8 cellular contexts compared by ENCODE assay signal in the genomic region with DNA sequence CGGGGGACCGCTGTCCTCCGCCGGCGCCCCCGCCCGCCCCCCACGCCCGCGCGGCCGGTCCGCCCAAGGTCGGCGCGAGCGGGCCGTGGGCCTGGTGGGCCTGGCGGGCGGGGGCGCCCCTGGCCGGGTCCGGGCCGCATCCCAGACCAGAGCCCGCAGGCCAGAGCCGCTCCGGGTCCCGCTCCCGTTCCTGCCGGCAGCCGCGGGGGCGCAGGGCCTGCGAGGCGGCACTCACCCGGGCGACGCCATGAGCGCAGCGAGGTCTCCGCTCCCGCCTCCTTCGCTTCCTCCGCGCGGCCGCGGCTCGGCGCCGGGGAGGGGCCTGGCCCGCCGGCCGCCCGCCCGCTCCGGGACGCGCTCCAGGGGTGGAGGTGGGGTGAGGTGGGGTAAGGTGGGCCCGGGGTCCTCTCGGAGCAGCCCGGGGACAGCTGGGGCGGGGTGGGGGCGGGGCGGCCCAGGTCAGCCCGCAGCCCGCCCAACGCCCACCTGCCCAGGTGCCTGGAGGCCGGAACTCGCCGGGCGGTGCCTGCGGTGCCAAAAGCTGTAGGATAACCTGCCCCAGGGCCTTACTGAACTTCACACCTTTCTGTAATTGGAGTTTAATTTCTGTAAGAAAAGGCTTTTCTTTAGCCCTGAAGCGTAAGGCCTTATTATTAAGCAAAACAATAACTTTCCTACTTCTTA. TPM values are rescaled to one million over a fixed set of nuclear protein-coding genes. Genes with fewer than 3 reads are reported as not detected.
DNase-seq lines count a peak whose midpoint lies in the region; ATAC-seq and TF ChIP-seq lines count a peak whose summit lies in the region.

A gene with protein sequence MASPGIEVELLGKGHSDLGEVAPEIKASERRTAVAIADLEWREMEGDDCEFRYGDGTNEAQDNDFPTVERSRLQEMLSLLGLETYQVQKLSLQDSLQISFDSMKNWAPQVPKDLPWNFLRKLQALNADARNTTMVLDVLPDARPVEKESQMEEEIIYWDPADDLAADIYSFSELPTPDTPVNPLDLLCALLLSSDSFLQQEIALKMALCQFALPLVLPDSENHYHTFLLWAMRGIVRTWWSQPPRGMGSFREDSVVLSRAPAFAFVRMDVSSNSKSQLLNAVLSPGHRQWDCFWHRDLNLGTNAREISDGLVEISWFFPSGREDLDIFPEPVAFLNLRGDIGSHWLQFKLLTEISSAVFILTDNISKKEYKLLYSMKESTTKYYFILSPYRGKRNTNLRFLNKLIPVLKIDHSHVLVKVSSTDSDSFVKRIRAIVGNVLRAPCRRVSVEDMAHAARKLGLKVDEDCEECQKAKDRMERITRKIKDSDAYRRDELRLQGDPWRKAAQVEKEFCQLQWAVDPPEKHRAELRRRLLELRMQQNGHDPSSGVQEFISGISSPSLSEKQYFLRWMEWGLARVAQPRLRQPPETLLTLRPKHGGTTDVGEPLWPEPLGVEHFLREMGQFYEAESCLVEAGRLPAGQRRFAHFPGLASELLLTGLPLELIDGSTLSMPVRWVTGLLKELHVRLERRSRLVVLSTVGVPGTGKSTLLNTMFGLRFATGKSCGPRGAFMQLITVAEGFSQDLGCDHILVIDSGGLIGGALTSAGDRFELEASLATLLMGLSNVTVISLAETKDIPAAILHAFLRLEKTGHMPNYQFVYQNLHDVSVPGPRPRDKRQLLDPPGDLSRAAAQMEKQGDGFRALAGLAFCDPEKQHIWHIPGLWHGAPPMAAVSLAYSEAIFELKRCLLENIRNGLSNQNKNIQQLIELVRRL (minus strand): TSS at position 270 of the 684 bp plus-strand sequence. CDS start 21 bp downstream, at position 249.

- peak within 1 kb of the TSS; percentile 75 for H3K4me2 ChIP-seq in OCI-LY1 (ENCODE audit: low read length)

- H3K36me3 Mint-ChIP-seq in natural killer cell treated with Interleukin-12 subunit alpha and Interleukin-12 subunit beta and Interleukin-15 and Interleukin-18, amount 100 ng/mL, for 72 hours = no peaks in the 10 kb centered on the region

- no peaks in the 10 kb centered on the region for H3K9me3 Mint-ChIP-seq in natural killer cell treated with Interleukin-12 subunit alpha and Interleukin-12 subunit beta and Interleukin-15 and Interleukin-18, amount 100 ng/mL, for 72 hours

- TF ChIP-seq POLR2A in GM18526 (IDR thresholded peaks at IDR 0.05; ENCODE audit: extremely low read depth, insufficient read length) = peak; percentile 42

- no peak for TF ChIP-seq CTCF in AG04449 (IDR thresholded peaks at IDR 0.05; ENCODE audit: insufficient read depth, low read length, missing control alignments)
- TF ChIP-seq CTCF in OCI-LY1 (IDR thresholded peaks at IDR 0.05; ENCODE audit: low read length) = no peak
- TF ChIP-seq CTCF in fibroblast of mammary gland (conservative IDR thresholded peaks at IDR 0.05; ENCODE audit: control insufficient read depth, insufficient read depth, low read depth, low read length) = no peak

- H3K9ac ChIP-seq in OCI-LY1 (ENCODE audit: low read length) (peak within 1 kb of the TSS; percentile 90), stomach smooth muscle (ENCODE audit: low read length in 2 of 2) (peak within 1 kb of the TSS; percentile 87 to 91)

- H3K27me3 Mint-ChIP-seq in natural killer cell treated with Interleukin-12 subunit alpha and Interleukin-12 subunit beta and Interleukin-15 and Interleukin-18, amount 100 ng/mL, for 72 hours = no peaks in the 10 kb centered on the region

- no peaks in the 10 kb centered on the region for H3K27me3 ChIP-seq in OCI-LY1 (ENCODE audit: insufficient read depth, low read length)
- H3K27me3 ChIP-seq in stomach smooth muscle (ENCODE audit: control insufficient read depth in 1 of 2, insufficient read depth in 2 of 2, low read length in 2 of 2) = no peaks in the 10 kb centered on the region

- ATAC-seq in HG03097 (IDR thresholded peaks at IDR 0.05; ENCODE audit: low FRiP score, unreplicated experiment) = peak; percentile 59
- ATAC-seq in natural killer cell treated with Interleukin-12 subunit alpha and Interleukin-12 subunit beta and Interleukin-15 and Interleukin-18, amount 100 ng/mL, for 72 hours = peak; percentile 91

- H3K4me3 ChIP-seq in AG04449 (ENCODE audit: low read depth, low read length) = peak within 1 kb of the TSS; percentile 71
- peak within 1 kb of the TSS; percentile 93 for H3K4me3 ChIP-seq in OCI-LY1 (ENCODE audit: low read depth, low read length, poor library complexity, severe bottlenecking)
- H3K4me3 ChIP-seq in fibroblast of mammary gland (ENCODE audit: control insufficient read depth, low read depth, low read length) = peak within 1 kb of the TSS; percentile 76
- H3K4me3 ChIP-seq in stomach smooth muscle (ENCODE audit: low read length in 2 of 2) = peak within 1 kb of the TSS; percentile 71 to 86

- peak within 1 kb of the TSS; percentile 76 to 90 for H3K27ac Mint-ChIP-seq in natural killer cell treated with Interleukin-12 subunit alpha and Interleukin-12 subunit beta and Interleukin-15 and Interleukin-18, amount 100 ng/mL, for 72 hours

- H4K20me1 ChIP-seq in OCI-LY1 (ENCODE audit: insufficient read depth, low read length) = no peaks in the 10 kb centered on the region

- H3K4me1 Mint-ChIP-seq in natural killer cell treated with Interleukin-12 subunit alpha and Interleukin-12 subunit beta and Interleukin-15 and Interleukin-18, amount 100 ng/mL, for 72 hours (ENCODE audit: low read depth in 2 of 2) = peaks cover 19 to 23% of the 10 kb centered on the region in 2 donors

- CTCF ChIA-PET in AG04449 (lab: Yijun Ruan, JAX) = interaction anchor here (1.0 kb wide), 1 partner anchor 10 kb away, joined by 3 read pairs; no protein-coding TSS in a partner anchor

- peak within 1 kb of the TSS; percentile 60 for H2AFZ ChIP-seq in OCI-LY1 (ENCODE audit: low read length)

- peaks cover 3% of the 10 kb centered on the region; the same call in 1 of the 2 replicates for H3F3A ChIP-seq in OCI-LY1 (ENCODE audit: insufficient read depth, low read length)

- peak within 1 kb of the TSS; percentile 89 for H3K4me3 Mint-ChIP-seq in natural killer cell treated with Interleukin-12 subunit alpha and Interleukin-12 subunit beta and Interleukin-15 and Interleukin-18, amount 100 ng/mL, for 72 hours

- H3K27ac ChIP-seq in OCI-LY1 (ENCODE audit: low read depth, low read length, poor library complexity, severe bottlenecking) (peak within 1 kb of the TSS; percentile 51), stomach smooth muscle (ENCODE audit: low read length) (peak within 1 kb of the TSS; percentile 76)

- H3K9me2 ChIP-seq in OCI-LY1 (ENCODE audit: low read depth, low read length) = no peaks in the 10 kb centered on the region

- H3K79me2 ChIP-seq in OCI-LY1 (ENCODE audit: insufficient read depth, low read length) = peaks cover 43% of the 10 kb centered on the region

- POLR2A ChIA-PET in AG04449 (lab: Yijun Ruan, JAX) = no interaction called here

- no peak for DNase-seq in AG04449 (ENCODE audit: low read depth, low spot score)
- peak; percentile 25 to 33 for DNase-seq in activated T-helper 1 cell treated with anti-CD3 and anti-CD28 coated beads, Interleukin-2, amount 50 U/mL, for 16 hours (ENCODE audit: low read depth in 1 of 2, low spot score in 1 of 2)
- DNase-seq in fibroblast of mammary gland (ENCODE audit: low read depth) = no peak
- peak; percentile 66 for DNase-seq in natural killer cell treated with Interleukin-12 subunit alpha and Interleukin-12 subunit beta and Interleukin-15 and Interleukin-18, amount 100 ng/mL, for 72 hours (ENCODE audit: low spot score)

- peaks cover 33% of the 10 kb centered on the region for H3K4me1 ChIP-seq in OCI-LY1 (ENCODE audit: insufficient read depth, low read length, severe bottlenecking)
- H3K4me1 ChIP-seq in stomach smooth muscle (ENCODE audit: control insufficient read depth, insufficient read depth, low read length) = peaks cover 15% of the 10 kb centered on the region

- H3K36me3 ChIP-seq in OCI-LY1 (ENCODE audit: insufficient read depth, low read length) (0 out of 2 replicates have a peak, but pooled peaks cover 1% of the 10 kb centered on the region), stomach smooth muscle (ENCODE audit: control insufficient read depth in 2 of 2, insufficient read depth in 2 of 2, low read length in 2 of 2) (no peaks in the 10 kb centered on the region)

- H3K9me3 ChIP-seq in OCI-LY1 (ENCODE audit: low read length) (no peaks in the 10 kb centered on the region), stomach smooth muscle (ENCODE audit: control insufficient read depth in 2 of 2, low read length in 2 of 2) (no peaks in the 10 kb centered on the region)

RNA-seq across cellular contexts. Expression of the gene that starts here (rescaled TPM):
- 10 to 100 TPM; 29.4 TPM for total RNA-seq in natural killer cell treated with Interleukin-12 subunit alpha and Interleukin-12 subunit beta and Interleukin-15 and Interleukin-18, amount 100 ng/mL, for 72 hours

Comparison
In these comparisons a context has a peak if more than half of its experiments do, and no peak if none do; other contexts are left out.
1. DNase-seq: peak in activated T-helper 1 cell treated with anti-CD3 and anti-CD28 coated beads, Interleukin-2, amount 50 U/mL, for 16 hours (2 of 2) and natural killer cell treated with Interleukin-12 subunit alpha and Interleukin-12 subunit beta and Interleukin-15 and Interleukin-18, amount 100 ng/mL, for 72 hours (single experiment); none in AG04449 (single experiment) and fibroblast of mammary gland (single experiment).
2. Peak in every context shown above with its lines, with median percentiles within 50 percentile points of each other: H3K4me3 ChIP-seq.